Comparison of ENCODE assay signal across 16 cellular contexts in the genomic region with DNA sequence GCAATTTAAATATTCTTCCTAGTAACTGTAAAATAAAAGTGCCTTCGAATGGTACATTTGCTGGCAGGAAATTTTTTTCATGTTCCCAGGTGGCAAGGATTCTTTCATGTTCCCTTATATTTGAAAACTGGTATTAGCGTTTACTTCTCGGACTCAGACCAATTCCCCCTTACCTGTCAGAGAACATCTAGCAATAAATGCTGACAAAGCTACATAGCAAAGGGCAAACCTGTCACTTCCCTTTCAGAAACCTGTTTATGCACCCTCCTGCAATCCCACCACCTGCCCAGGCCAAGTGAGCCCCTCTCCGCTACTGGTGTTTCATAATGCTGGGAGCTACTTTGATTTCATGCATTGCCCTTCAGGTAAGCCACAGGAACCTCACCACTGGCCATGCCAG.
A peak's percentile ranks its signal among the peaks of the same experiment; 100 is the strongest.
DNase-seq lines count a peak whose midpoint lies in the region; ATAC-seq, FAIRE-seq and TF ChIP-seq lines count a peak whose summit lies in the region.
"Had no signal": no experiment of that assay in that cellular context is flagged by ENCODE, and none has a peak within 500 bp of the region (broad histone marks: within the 10 kb centered on the region; RNA-seq: fewer than 3 reads in every experiment).

No MANE protein-coding gene starts in this region.

- H4K20me1 ChIP-seq in K562 (replicated peaks; ENCODE audit: control insufficient read depth, insufficient read depth, low read length): no peaks in the 10 kb centered on the region

- TF ChIP-seq CTCF in A549 (IDR thresholded peaks at IDR 0.05) (no peak), K562 (IDR thresholded peaks at IDR 0.05 in 2 of 3, conservative IDR thresholded peaks at IDR 0.05 in 1 of 3; ENCODE audit: insufficient read depth in 2 of 3, low read depth in 1 of 3, low read length in 3 of 3) (no peak), Calu3 (IDR thresholded peaks at IDR 0.05; ENCODE audit: unreplicated experiment) (no peak), type B pancreatic cell (conservative IDR thresholded peaks at IDR 0.05) (no peak)

- 80% methylated on average over 4 of the region's 4 CpGs for WGBS in A549 (ENCODE audit: missing lambda C conversion rate)
- WGBS in K562 (ENCODE audit: insufficient coverage, low coverage, missing lambda C conversion rate): 43% methylated on average over 4 of the region's 4 CpGs

- ATAC-seq in A549 (no peak), K562 (no peak), esophagus mucosa (no peak)
- ATAC-seq: HCT116 had no signal

- H3K4me1 ChIP-seq in A549 (peaks cover 22% of the 10 kb centered on the region), K562 (replicated peaks in 1 of 2; ENCODE audit: control insufficient read depth in 2 of 2, insufficient read depth in 2 of 2, low read length in 2 of 2) (peaks cover 0 to 9% of the 10 kb centered on the region in 2 experiments; a peak in 2 of 5 replicates)

- no peaks in the 10 kb centered on the region for H3K27me3 ChIP-seq in K562 (ENCODE audit: control insufficient read depth in 2 of 2, insufficient read depth in 2 of 2, low read length in 2 of 2)

- TF ChIP-seq EP300 in A549 (IDR thresholded peaks at IDR 0.05) (no peak), K562 (IDR thresholded peaks at IDR 0.05; ENCODE audit: low read length) (no peak)

- BruUV-seq in K562 (replicated peaks; lab: Mats Ljungman, UMichigan) (no TSS peak), Calu3 (replicated peaks; lab: Mats Ljungman, UMichigan) (no TSS peak)

- CTCF ChIA-PET in A549 (lab: Yijun Ruan, JAX) (interaction anchor here (1.0 to 1.9 kb wide), 2 partner anchors 11 to 13 kb away, joined by 3 to 5 read pairs; no protein-coding TSS in a partner anchor), K562 (lab: Yijun Ruan, JAX; ENCODE audit: low intra/inter-chr PET ratio) (no interaction called here), Calu3 (lab: Charles Lee) (no interaction called here)

- H3K4me3 ChIP-seq in A549 (no peak overlapping the region), K562 (no peak overlapping the region)

- FAIRE-seq in A549 (lab: Jason Lieb, UNC): no peak
- no peak for FAIRE-seq in K562 (lab: Jason Lieb, UNC)
- FAIRE-seq: G401.6, GM12892, H1 had no signal

- H3K4me2 ChIP-seq in A549 (peak overlapping the region; percentile 58), K562 (ENCODE audit: insufficient read depth, low read length) (no peak overlapping the region)

- H3K9ac ChIP-seq in K562 (ENCODE audit: insufficient read depth in 1 of 2, low read depth in 2 of 2, low read length in 2 of 2): no peak overlapping the region

- no peaks in the 10 kb centered on the region for H3K9me1 ChIP-seq in K562 (ENCODE audit: control insufficient read depth, insufficient read depth, low read length)

- H3K9me3 ChIP-seq in A549: no peaks in the 10 kb centered on the region
- H3K9me3 ChIP-seq in K562 (replicated peaks; ENCODE audit: control insufficient read depth, insufficient read depth, low read depth, low read length): no peaks in the 10 kb centered on the region

- H3K27me3 Mint-ChIP-seq in Calu3 (ENCODE audit: unreplicated experiment) (no peaks in the 10 kb centered on the region), type B pancreatic cell (no peaks in the 10 kb centered on the region)

- DNase-seq in A549 (ENCODE audit: low read depth in 1 of 2, low spot score in 1 of 2) (no peak), NCI-H69 (lab: John Stamatoyannopoulos, UW) (peak; percentile 39), K562 (ENCODE audit: extremely low read depth in 1 of 4, low spot score in 3 of 4) (no peak), Calu3 (no peak), type B pancreatic cell (ENCODE audit: extremely low spot score, unreplicated experiment) (no peak)
- DNase-seq: 8988T; C1 segment of cervical spinal cord; CD4-positive, alpha-beta memory T cell; COR-L47; DMS153; DND-41 had no signal

- in situ Hi-C loops in K562 (cut with MboI): no loop called here

- no peak for TF ChIP-seq RAD21 in A549 (conservative IDR thresholded peaks at IDR 0.05 in 1 of 2, IDR thresholded peaks at IDR 0.05 in 1 of 2)
- no peak for TF ChIP-seq RAD21 in K562 (CRISPR knock-in tag; conservative IDR thresholded peaks at IDR 0.05 in 1 of 2, IDR thresholded peaks at IDR 0.05 in 1 of 2)

- no peak overlapping the region for H3K27ac Mint-ChIP-seq in Calu3 (ENCODE audit: unreplicated experiment)
- no peak overlapping the region for H3K27ac Mint-ChIP-seq in type B pancreatic cell
- H3K27ac Mint-ChIP-seq: CD4-positive, alpha-beta memory T cell had no signal

- H3K36me3 ChIP-seq in K562 (ENCODE audit: control insufficient read depth, insufficient read depth, low read length): no peaks in the 10 kb centered on the region

- no peaks in the 10 kb centered on the region for H3K4me1 Mint-ChIP-seq in Calu3 (ENCODE audit: low read depth, unreplicated experiment)
- H3K4me1 Mint-ChIP-seq in type B pancreatic cell (ENCODE audit: unreplicated experiment): peaks cover 4% of the 10 kb centered on the region

- H3K4me3 Mint-ChIP-seq in Calu3 (ENCODE audit: low read depth, unreplicated experiment) (no peak overlapping the region), type B pancreatic cell (no peak overlapping the region)
- H3K4me3 Mint-ChIP-seq: CD4-positive, alpha-beta memory T cell had no signal

- H3K36me3 Mint-ChIP-seq in Calu3 (ENCODE audit: insufficient read depth, unreplicated experiment): no peaks in the 10 kb centered on the region
- no peaks in the 10 kb centered on the region for H3K36me3 Mint-ChIP-seq in type B pancreatic cell
- H3K36me3 Mint-ChIP-seq: CD4-positive, alpha-beta memory T cell had no signal

- POLR2A ChIA-PET in A549 (lab: Yijun Ruan, JAX) (no interaction called here), K562 (lab: Yijun Ruan, JAX) (no interaction called here)

- no peaks in the 10 kb centered on the region for H3K79me2 ChIP-seq in K562 (ENCODE audit: control insufficient read depth, insufficient read depth, low read length)

- H3K9me3 Mint-ChIP-seq in Calu3 (ENCODE audit: low read depth, unreplicated experiment): no peaks in the 10 kb centered on the region
- no peaks in the 10 kb centered on the region for H3K9me3 Mint-ChIP-seq in type B pancreatic cell

- TF ChIP-seq POLR2A in A549 (IDR thresholded peaks at IDR 0.05; ENCODE audit: low read length): no peak
- TF ChIP-seq POLR2A in K562 (conservative IDR thresholded peaks at IDR 0.05): no peak

- H2AFZ ChIP-seq in K562 (ENCODE audit: low read depth, low read length): no peak overlapping the region

- H3K27ac ChIP-seq in A549 (0 out of 6 replicates have a peak overlapping the region, but pooled peaks of 1 of the 2 experiments have one; percentile 32), K562 (ENCODE audit: extremely low read depth, low read depth, low read length) (no peak overlapping the region)

- intact Hi-C loops in K562 (cut with micrococcal nuclease) (no loop called here), Calu3 (cut with micrococcal nuclease; ENCODE audit: unreplicated experiment) (no loop called here)

TF ChIP-seq in A549, 52 proteins besides CTCF, POLR2A, EP300 and RAD21:
- TF ChIP-seq MAFK (IDR thresholded peaks at IDR 0.05; ENCODE audit: partially characterized antibody): peak; percentile 61
- TF ChIP-seq RCOR1 (IDR thresholded peaks at IDR 0.05; ENCODE audit: low read depth, low read length): no peak
- TF ChIP-seq ZNF302 (CRISPR knock-in tag; IDR thresholded peaks at IDR 0.05): no peak

TF ChIP-seq in K562, 482 proteins besides CTCF, POLR2A, EP300 and RAD21 (continues in another document):
- TF ChIP-seq POLR3A (IDR thresholded peaks at IDR 0.05; ENCODE audit: borderline replicate concordance, extremely low read depth, insufficient read depth, insufficient read length) (no peak), ZNF184 (CRISPR knock-in tag; IDR thresholded peaks at IDR 0.05) (no peak), SMARCA4 (IDR thresholded peaks at IDR 0.05) (no peak), L3MBTL2 (IDR thresholded peaks at IDR 0.05) (no peak), ZNF785 (CRISPR knock-in tag; IDR thresholded peaks at IDR 0.05) (no peak), MAFG (tag; conservative IDR thresholded peaks at IDR 0.05) (0 out of 2 replicates have a peak, but pooled peaks have one; percentile 30), CXXC5 (CRISPR knock-in tag; IDR thresholded peaks at IDR 0.05) (no peak), NFXL1 (CRISPR knock-in tag; IDR thresholded peaks at IDR 0.05) (no peak), NONO (IDR thresholded peaks at IDR 0.05; ENCODE audit: low read depth in 2 of 2, low read length in 1 of 2) (no peak), ZNF316 (IDR thresholded peaks at IDR 0.05) (peak; percentile 58), ETS2 (tag; IDR thresholded peaks at IDR 0.05; ENCODE audit: borderline replicate concordance, poor library complexity, severe bottlenecking) (no peak), SP2 (IDR thresholded peaks at IDR 0.05; ENCODE audit: extremely low read depth, low read depth, low read length, poor library complexity, severe bottlenecking) (no peak), E2F3 (CRISPR knock-in tag; IDR thresholded peaks at IDR 0.05) (no peak), ZNF696 (CRISPR knock-in tag; conservative IDR thresholded peaks at IDR 0.05) (no peak)
- TF ChIP-seq, protein P1, sequence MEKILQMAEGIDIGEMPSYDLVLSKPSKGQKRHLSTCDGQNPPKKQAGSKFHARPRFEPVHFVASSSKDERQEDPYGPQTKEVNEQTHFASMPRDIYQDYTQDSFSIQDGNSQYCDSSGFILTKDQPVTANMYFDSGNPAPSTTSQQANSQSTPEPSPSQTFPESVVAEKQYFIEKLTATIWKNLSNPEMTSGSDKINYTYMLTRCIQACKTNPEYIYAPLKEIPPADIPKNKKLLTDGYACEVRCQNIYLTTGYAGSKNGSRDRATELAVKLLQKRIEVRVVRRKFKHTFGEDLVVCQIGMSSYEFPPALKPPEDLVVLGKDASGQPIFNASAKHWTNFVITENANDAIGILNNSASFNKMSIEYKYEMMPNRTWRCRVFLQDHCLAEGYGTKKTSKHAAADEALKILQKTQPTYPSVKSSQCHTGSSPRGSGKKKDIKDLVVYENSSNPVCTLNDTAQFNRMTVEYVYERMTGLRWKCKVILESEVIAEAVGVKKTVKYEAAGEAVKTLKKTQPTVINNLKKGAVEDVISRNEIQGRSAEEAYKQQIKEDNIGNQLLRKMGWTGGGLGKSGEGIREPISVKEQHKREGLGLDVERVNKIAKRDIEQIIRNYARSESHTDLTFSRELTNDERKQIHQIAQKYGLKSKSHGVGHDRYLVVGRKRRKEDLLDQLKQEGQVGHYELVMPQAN (IDR thresholded peaks at IDR 0.05; ENCODE audit: borderline replicate concordance): no peak
- TF ChIP-seq, protein P2, sequence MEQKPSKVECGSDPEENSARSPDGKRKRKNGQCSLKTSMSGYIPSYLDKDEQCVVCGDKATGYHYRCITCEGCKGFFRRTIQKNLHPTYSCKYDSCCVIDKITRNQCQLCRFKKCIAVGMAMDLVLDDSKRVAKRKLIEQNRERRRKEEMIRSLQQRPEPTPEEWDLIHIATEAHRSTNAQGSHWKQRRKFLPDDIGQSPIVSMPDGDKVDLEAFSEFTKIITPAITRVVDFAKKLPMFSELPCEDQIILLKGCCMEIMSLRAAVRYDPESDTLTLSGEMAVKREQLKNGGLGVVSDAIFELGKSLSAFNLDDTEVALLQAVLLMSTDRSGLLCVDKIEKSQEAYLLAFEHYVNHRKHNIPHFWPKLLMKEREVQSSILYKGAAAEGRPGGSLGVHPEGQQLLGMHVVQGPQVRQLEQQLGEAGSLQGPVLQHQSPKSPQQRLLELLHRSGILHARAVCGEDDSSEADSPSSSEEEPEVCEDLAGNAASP (IDR thresholded peaks at IDR 0.05): no peak
